ENCODE assay signal across 16 cellular contexts in genomic region chr2:230422149-230422548, GRCh38. TPM values are rescaled to one million over a fixed set of nuclear protein-coding genes. Genes with fewer than 3 reads are reported as not detected.
A peak's percentile ranks its signal among the peaks of the same experiment; 100 is the strongest.
DNase-seq lines count a peak whose midpoint lies in the region; ATAC-seq and TF ChIP-seq lines count a peak whose summit lies in the region.
"Had no signal": no experiment of that assay in that cellular context is flagged by ENCODE, and none has a peak within 500 bp of the region (broad histone marks: within the 10 kb centered on the region; RNA-seq: fewer than 3 reads in every experiment).

No MANE protein-coding gene starts in this region.

- CTCF ChIA-PET in activated naive CD4-positive, alpha-beta T cell treated with anti-CD3 and anti-CD28 coated beads, Interleukin-2, amount 10 ng/mL, durations not matched to agents 7 days and 5 days (lab: Charles Lee), result interaction anchor here (1.0 kb wide), 1 partner anchor 24 kb away, joined by 3 read pairs; no protein-coding TSS in a partner anchor

- peaks cover 45% of the 10 kb centered on the region for H3K36me3 Mint-ChIP-seq in activated naive CD4-positive, alpha-beta T cell treated with anti-CD3 and anti-CD28 coated beads, Interleukin-2, amount 50 U/mL, for 24 hours
- peaks cover 81% of the 10 kb centered on the region for H3K36me3 Mint-ChIP-seq in activated naive CD4-positive, alpha-beta T cell treated with anti-CD3 and anti-CD28 coated beads, Interleukin-2, amount 10 ng/mL, durations not matched to agents 7 days and 5 days
- peaks cover 45% of the 10 kb centered on the region for H3K36me3 Mint-ChIP-seq in HFFc6 (ENCODE audit: low read depth)
- H3K36me3 Mint-ChIP-seq in endothelial cell (ENCODE audit: low read depth, unreplicated experiment), result no peaks in the 10 kb centered on the region
- no peaks in the 10 kb centered on the region for H3K36me3 Mint-ChIP-seq in progenitor cell of endocrine pancreas (ENCODE audit: insufficient read depth)

- ATAC-seq in HG03442 (IDR thresholded peaks at IDR 0.05; ENCODE audit: unreplicated experiment), result no peak

- DNase-seq in activated naive CD4-positive, alpha-beta T cell treated with anti-CD3 and anti-CD28 coated beads, Interleukin-2, amount 10 ng/mL, durations not matched to agents 7 days and 5 days, result no peak
- DNase-seq in HFFc6 (no peak), endothelial cell (ENCODE audit: low spot score) (no peak), progenitor cell of endocrine pancreas (ENCODE audit: low spot score, unreplicated experiment) (no peak), Ammon's horn (ENCODE audit: low spot score) (no peak)
- no peak for DNase-seq in stimulated activated CD4-positive, alpha-beta T cell treated with anti-CD3 and anti-CD28 coated beads, Interleukin-4, amount 100 ng/mL, for 1 hour
- DNase-seq: activated CD4-positive, alpha-beta memory T cell treated with anti-CD3 and anti-CD28 coated beads, Interleukin-2, amount 10 ng/mL, durations not matched to agents 7 days and 5 days; activated naive CD4-positive, alpha-beta T cell treated with anti-CD3 and anti-CD28 coated beads for 36 hours; BE2C; DMS79 treated with DMSO at 0.1 percent for 48 hours; Karpas-422; NCI-H1436 treated with DMSO at 0.1 percent for 48 hours; NCI-H524 treated with DMSO at 0.1 percent for 48 hours; stimulated activated CD4-positive, alpha-beta T cell treated with anti-CD3 and anti-CD28 coated beads, Interleukin-12 subunit alpha, Interleukin-12 subunit beta, amount 100 ng/mL, for 4 hours had no signal

- peak; percentile 50 for TF ChIP-seq CTCF in HFFc6 (IDR thresholded peaks at IDR 0.05)
- TF ChIP-seq CTCF in endothelial cell (IDR thresholded peaks at IDR 0.05; ENCODE audit: unreplicated experiment), result peak; percentile 10
- TF ChIP-seq CTCF in progenitor cell of endocrine pancreas (IDR thresholded peaks at IDR 0.05; ENCODE audit: unreplicated experiment), result peak; percentile 11

- H3K27ac Mint-ChIP-seq in activated naive CD4-positive, alpha-beta T cell treated with anti-CD3 and anti-CD28 coated beads, Interleukin-2, amount 50 U/mL, for 24 hours, result peak overlapping the region; percentile 81
- no peak overlapping the region for H3K27ac Mint-ChIP-seq in activated naive CD4-positive, alpha-beta T cell treated with anti-CD3 and anti-CD28 coated beads, Interleukin-2, amount 10 ng/mL, durations not matched to agents 7 days and 5 days
- H3K27ac Mint-ChIP-seq in HFFc6 (no peak overlapping the region), endothelial cell (ENCODE audit: unreplicated experiment) (no peak overlapping the region), progenitor cell of endocrine pancreas (no peak overlapping the region)
- H3K27ac Mint-ChIP-seq: activated CD4-positive, alpha-beta memory T cell treated with anti-CD3 and anti-CD28 coated beads, Interleukin-2, amount 10 ng/mL, durations not matched to agents 7 days and 5 days; activated naive CD4-positive, alpha-beta T cell treated with anti-CD3 and anti-CD28 coated beads for 36 hours had no signal

- no peaks in the 10 kb centered on the region for H3K9me3 Mint-ChIP-seq in activated naive CD4-positive, alpha-beta T cell treated with anti-CD3 and anti-CD28 coated beads, Interleukin-2, amount 50 U/mL, for 24 hours
- H3K9me3 Mint-ChIP-seq in activated naive CD4-positive, alpha-beta T cell treated with anti-CD3 and anti-CD28 coated beads, Interleukin-2, amount 10 ng/mL, durations not matched to agents 7 days and 5 days, result no peaks in the 10 kb centered on the region
- no peaks in the 10 kb centered on the region for H3K9me3 Mint-ChIP-seq in HFFc6
- H3K9me3 Mint-ChIP-seq in endothelial cell (ENCODE audit: unreplicated experiment), result no peaks in the 10 kb centered on the region
- no peaks in the 10 kb centered on the region for H3K9me3 Mint-ChIP-seq in progenitor cell of endocrine pancreas (ENCODE audit: low read depth)
- H3K9me3 Mint-ChIP-seq: activated CD4-positive, alpha-beta memory T cell treated with anti-CD3 and anti-CD28 coated beads, Interleukin-2, amount 10 ng/mL, durations not matched to agents 7 days and 5 days; activated naive CD4-positive, alpha-beta T cell treated with anti-CD3 and anti-CD28 coated beads for 36 hours had no signal

- H3K4me3 Mint-ChIP-seq in activated naive CD4-positive, alpha-beta T cell treated with anti-CD3 and anti-CD28 coated beads, Interleukin-2, amount 50 U/mL, for 24 hours, result peak overlapping the region; percentile 61
- H3K4me3 Mint-ChIP-seq in activated naive CD4-positive, alpha-beta T cell treated with anti-CD3 and anti-CD28 coated beads, Interleukin-2, amount 10 ng/mL, durations not matched to agents 7 days and 5 days, result no peak overlapping the region
- H3K4me3 Mint-ChIP-seq in HFFc6 (no peak overlapping the region), endothelial cell (ENCODE audit: unreplicated experiment) (no peak overlapping the region), progenitor cell of endocrine pancreas (ENCODE audit: low read depth) (no peak overlapping the region)
- H3K4me3 Mint-ChIP-seq: activated naive CD4-positive, alpha-beta T cell treated with anti-CD3 and anti-CD28 coated beads for 36 hours had no signal

- no peaks in the 10 kb centered on the region for H3K27me3 Mint-ChIP-seq in activated naive CD4-positive, alpha-beta T cell treated with anti-CD3 and anti-CD28 coated beads, Interleukin-2, amount 50 U/mL, for 24 hours
- no peaks in the 10 kb centered on the region for H3K27me3 Mint-ChIP-seq in activated naive CD4-positive, alpha-beta T cell treated with anti-CD3 and anti-CD28 coated beads, Interleukin-2, amount 10 ng/mL, durations not matched to agents 7 days and 5 days
- peaks cover 4% of the 10 kb centered on the region; the same call in 1 of the 2 replicates for H3K27me3 Mint-ChIP-seq in HFFc6 (ENCODE audit: insufficient read depth)
- no peaks in the 10 kb centered on the region for H3K27me3 Mint-ChIP-seq in endothelial cell (ENCODE audit: unreplicated experiment)
- no peaks in the 10 kb centered on the region for H3K27me3 Mint-ChIP-seq in progenitor cell of endocrine pancreas
- H3K27me3 Mint-ChIP-seq: activated CD4-positive, alpha-beta memory T cell treated with anti-CD3 and anti-CD28 coated beads, Interleukin-2, amount 10 ng/mL, durations not matched to agents 7 days and 5 days had no signal

- peaks cover 95% of the 10 kb centered on the region for H3K4me1 Mint-ChIP-seq in activated naive CD4-positive, alpha-beta T cell treated with anti-CD3 and anti-CD28 coated beads, Interleukin-2, amount 50 U/mL, for 24 hours
- peaks cover 84% of the 10 kb centered on the region for H3K4me1 Mint-ChIP-seq in activated naive CD4-positive, alpha-beta T cell treated with anti-CD3 and anti-CD28 coated beads, Interleukin-2, amount 10 ng/mL, durations not matched to agents 7 days and 5 days
- peaks cover 86% of the 10 kb centered on the region for H3K4me1 Mint-ChIP-seq in HFFc6 (ENCODE audit: low read depth)
- peaks cover 18% of the 10 kb centered on the region for H3K4me1 Mint-ChIP-seq in endothelial cell (ENCODE audit: unreplicated experiment)
- H3K4me1 Mint-ChIP-seq in progenitor cell of endocrine pancreas (ENCODE audit: low read depth), result peaks cover 24% of the 10 kb centered on the region

RNA-seq across cellular contexts. Expression of gene SP100, which starts 6.1 kb away (rescaled TPM):
- total RNA-seq in HFFc6 (2021; fragmentation: NEBNext Ultra II Directional; extraction: Animal tissue kit (Norgen Biotek cat#: 25700)), result 10 to 100 TPM; 70.5 to 74.9 (median 72.8) TPM
- 8.3 TPM for total RNA-seq in endothelial cell (ENCODE audit: unreplicated experiment)
- 2.3 and 4.1 TPM in 2 replicates for total RNA-seq in progenitor cell of endocrine pancreas
